Comparison of ENCODE assay signal across 1 cellular context in genomic region chr12:103877288-103877687, GRCh38.
TF ChIP-seq lines count a peak whose summit lies in the region.

No MANE protein-coding gene starts in this region.

TF ChIP-seq in SK-N-SH, 30 proteins besides CTCF, POLR2A, EP300 and RAD21 (continued from another document):
- no peak for TF ChIP-seq MAX (IDR thresholded peaks at IDR 0.05; ENCODE audit: low read depth)
